In genomic region chr2:229243880-229244560, GRCh38 we compare ENCODE assay signal across 17 cellular contexts. TPM values are rescaled to one million over a fixed set of nuclear protein-coding genes. Genes with fewer than 3 reads are reported as not detected.
"Had no signal": no experiment of that assay in that cellular context is flagged by ENCODE, and none has a peak within 500 bp of the region (broad histone marks: within the 10 kb centered on the region; RNA-seq: fewer than 3 reads in every experiment).

No MANE protein-coding gene starts in this region.

- H3K27me3 Mint-ChIP-seq: activated naive CD4-positive, alpha-beta T cell treated with anti-CD3 and anti-CD28 coated beads, Interleukin-2, amount 10 ng/mL, durations not matched to agents 7 days and 5 days had no signal

- H3K36me3 ChIP-seq: transverse colon had no signal

- H3K4me3 ChIP-seq: adrenal gland, lung, smooth muscle cell, transverse colon had no signal

- H3K27ac Mint-ChIP-seq: activated naive CD4-positive, alpha-beta T cell treated with anti-CD3 and anti-CD28 coated beads, Interleukin-2, amount 10 ng/mL, durations not matched to agents 7 days and 5 days; activated T-helper 2 cell treated with anti-CD3 and anti-CD28 coated beads, Interferon-gamma antibody, Interleukin-2, Interleukin-4, amounts not matched to agents 10 μg/mL and 5 μg/mL and 100 μg/mL, durations not matched to agents 14 hours and 24 hours and 36 hours; naive thymus-derived CD4-positive, alpha-beta T cell; stimulated activated effector memory CD8-positive, alpha-beta T cell treated with anti-CD3 and anti-CD28 coated beads, Interleukin-12 subunit alpha, Interleukin-12 subunit beta, amount 100 ng/mL, for 72 hours had no signal

- H3K4me3 Mint-ChIP-seq: activated naive CD4-positive, alpha-beta T cell treated with anti-CD3 and anti-CD28 coated beads, Interleukin-2, amount 10 ng/mL, durations not matched to agents 7 days and 5 days; naive thymus-derived CD4-positive, alpha-beta T cell; stimulated activated effector memory CD8-positive, alpha-beta T cell treated with anti-CD3 and anti-CD28 coated beads, Interleukin-12 subunit alpha, Interleukin-12 subunit beta, amount 100 ng/mL, for 72 hours had no signal

- H2AFZ ChIP-seq: parathyroid adenoma had no signal

- H3K27ac ChIP-seq: adrenal gland, parathyroid adenoma, transverse colon had no signal

- H3K4me2 ChIP-seq: smooth muscle cell had no signal

- H3K79me2 ChIP-seq: parathyroid adenoma had no signal

- H3K4me1 ChIP-seq: adrenal gland, parathyroid adenoma, transverse colon had no signal

- H3K27me3 ChIP-seq: adrenal gland, transverse colon had no signal

- H3K9me3 ChIP-seq: adrenal gland had no signal

- H3K4me1 Mint-ChIP-seq: activated naive CD4-positive, alpha-beta T cell treated with anti-CD3 and anti-CD28 coated beads, Interleukin-2, amount 10 ng/mL, durations not matched to agents 7 days and 5 days; naive thymus-derived CD4-positive, alpha-beta T cell; stimulated activated effector memory CD8-positive, alpha-beta T cell treated with anti-CD3 and anti-CD28 coated beads, Interleukin-12 subunit alpha, Interleukin-12 subunit beta, amount 100 ng/mL, for 72 hours had no signal

- H3K36me3 Mint-ChIP-seq: activated naive CD4-positive, alpha-beta T cell treated with anti-CD3 and anti-CD28 coated beads, Interleukin-2, amount 10 ng/mL, durations not matched to agents 7 days and 5 days; stimulated activated effector memory CD8-positive, alpha-beta T cell treated with anti-CD3 and anti-CD28 coated beads, Interleukin-12 subunit alpha, Interleukin-12 subunit beta, amount 100 ng/mL, for 72 hours had no signal

- DNase-seq: activated CD4-positive, alpha-beta T cell treated with anti-CD3 and anti-CD28 coated beads, Interleukin-2, amount 50 U/mL, for 1 hour; activated CD4-positive, CD25-positive, alpha-beta regulatory T cell; activated naive CD4-positive, alpha-beta T cell treated with anti-CD3 and anti-CD28 coated beads, Interleukin-2, amount 10 ng/mL, durations not matched to agents 7 days and 5 days; activated T-cell treated with anti-CD3 and anti-CD28 coated beads for 4 hours; midbrain; naive thymus-derived CD4-positive, alpha-beta T cell; T-helper 2 cell; transverse colon had no signal

- ATAC-seq: esophagus mucosa; naive thymus-derived CD4-positive, alpha-beta T cell; stimulated activated effector memory CD8-positive, alpha-beta T cell treated with anti-CD3 and anti-CD28 coated beads, Interleukin-12 subunit alpha, Interleukin-12 subunit beta, amount 100 ng/mL, for 72 hours had no signal

- H3K9ac ChIP-seq: parathyroid adenoma had no signal

- FAIRE-seq: endometrium had no signal

RNA-seq across cellular contexts. Expression of gene PID1, which starts 27.1 kb away (rescaled TPM):
- total RNA-seq: activated CD8-positive, alpha-beta memory T cell treated with anti-CD3 and anti-CD28 coated beads for 36 hours; activated T-helper 2 cell treated with anti-CD3 and anti-CD28 coated beads, Interferon-gamma antibody, Interleukin-2, Interleukin-4, amounts not matched to agents 10 μg/mL and 5 μg/mL and 100 μg/mL, durations not matched to agents 14 hours and 24 hours and 36 hours had no signal
